ENCODE assay signal across 20 cellular contexts in genomic region chr5:96172436-96172835, GRCh38.
DNase-seq lines count a peak whose midpoint lies in the region; ATAC-seq and TF ChIP-seq lines count a peak whose summit lies in the region.
"Had no signal": no experiment of that assay in that cellular context is flagged by ENCODE, and none has a peak within 500 bp of the region (broad histone marks: within the 10 kb centered on the region; RNA-seq: fewer than 3 reads in every experiment).

No MANE protein-coding gene starts in this region.

- H3K36me3 ChIP-seq in HUES6 (ENCODE audit: control insufficient read depth, insufficient read depth, low read length) (no peaks in the 10 kb centered on the region), mesendoderm (ENCODE audit: control insufficient read depth, insufficient read depth, low read length) (no peaks in the 10 kb centered on the region), thyroid gland (no peaks in the 10 kb centered on the region)

- H3K9me3 Mint-ChIP-seq in chondrocyte (ENCODE audit: low read depth) = no peaks in the 10 kb centered on the region
- H3K9me3 Mint-ChIP-seq: activated T-helper 17 cell treated with anti-CD3 and anti-CD28 coated beads, Interleukin-2, amount 50 U/mL, for 72 hours had no signal

- H3K9ac ChIP-seq in HUES6 (ENCODE audit: low read length) (no peak overlapping the region), mesendoderm (ENCODE audit: low read length) (no peak overlapping the region)
- H3K9ac ChIP-seq: parathyroid adenoma had no signal

- no peak for TF ChIP-seq CTCF in AG09309 (IDR thresholded peaks at IDR 0.05; ENCODE audit: control insufficient read depth, insufficient read depth, low read depth, low read length, missing control alignments)
- TF ChIP-seq CTCF in chondrocyte (IDR thresholded peaks at IDR 0.05) = no peak
- TF ChIP-seq CTCF in thyroid gland (IDR thresholded peaks at IDR 0.05) = no peak

- intact Hi-C loops in thyroid gland (cut with DNase I) = no loop called here

- no peak for ATAC-seq in activated CD4-positive, CD25-positive, alpha-beta regulatory T cell treated with anti-CD3 and anti-CD28 coated beads, Interleukin-2, amount 50 U/mL, for 24 hours
- no peak for ATAC-seq in GM18867 (IDR thresholded peaks at IDR 0.05; ENCODE audit: unreplicated experiment)
- ATAC-seq: activated T-helper 17 cell treated with anti-CD3 and anti-CD28 coated beads, Interleukin-2, amount 50 U/mL, for 72 hours; left ventricle myocardium superior had no signal

- no peak overlapping the region for H3K4me2 ChIP-seq in mesendoderm (ENCODE audit: low read length)

- H3K4me1 ChIP-seq in HUES6 (ENCODE audit: control insufficient read depth, insufficient read depth, low read length) = peaks cover 10% of the 10 kb centered on the region; the same call in 1 of the 2 replicates
- H3K4me1 ChIP-seq in mesendoderm (ENCODE audit: control insufficient read depth, low read depth, low read length) = peaks cover 10% of the 10 kb centered on the region
- no peaks in the 10 kb centered on the region for H3K4me1 ChIP-seq in thyroid gland
- H3K4me1 ChIP-seq: parathyroid adenoma had no signal

- H2AK5ac ChIP-seq in mesendoderm (ENCODE audit: low read length) = peak overlapping the region; percentile 88

- no peak overlapping the region for H4K8ac ChIP-seq in mesendoderm (ENCODE audit: low read depth, low read length)

- no peak overlapping the region for H2BK15ac ChIP-seq in mesendoderm (replicated peaks; ENCODE audit: low read depth)

- no CpG with 5 or more reads among the region's 2 CpGs for WGBS in mesendoderm (ENCODE audit: extremely low coverage, insufficient coverage, low lambda C conversion rate)
- 85 to 86% methylated on average over 2 of the region's 2 CpGs for WGBS in thyroid gland, 2 donors

- H2BK120ac ChIP-seq in mesendoderm (ENCODE audit: low read depth, low read length) = peak overlapping the region; percentile 94

- peak overlapping the region; percentile 65 for H3K27ac Mint-ChIP-seq in chondrocyte (ENCODE audit: unreplicated experiment)
- H3K27ac Mint-ChIP-seq: activated T-helper 17 cell treated with anti-CD3 and anti-CD28 coated beads, Interleukin-2, amount 50 U/mL, for 72 hours had no signal

- H3K27ac ChIP-seq in HUES6 (ENCODE audit: low read depth, low read length) (peak overlapping the region; percentile 37; the same call in 1 of the 2 replicates), mesendoderm (ENCODE audit: low read depth, low read length) (peak overlapping the region; percentile 70), thyroid gland (no peak overlapping the region)
- H3K27ac ChIP-seq: coronary artery, parathyroid adenoma had no signal

- no peaks in the 10 kb centered on the region for H3K79me2 ChIP-seq in mesendoderm (ENCODE audit: control insufficient read depth, insufficient read depth, low read length)
- H3K79me2 ChIP-seq: parathyroid adenoma had no signal

- no peaks in the 10 kb centered on the region for H3K27me3 ChIP-seq in HUES6 (ENCODE audit: control insufficient read depth, insufficient read depth, low read length)
- H3K27me3 ChIP-seq in mesendoderm (ENCODE audit: insufficient read depth, low read length, poor library complexity) = no peaks in the 10 kb centered on the region
- H3K27me3 ChIP-seq in thyroid gland = no peaks in the 10 kb centered on the region

- H3K9me3 ChIP-seq in HUES6 (ENCODE audit: control insufficient read depth, insufficient read depth, low read depth, low read length) = no peaks in the 10 kb centered on the region
- H3K9me3 ChIP-seq in thyroid gland = no peaks in the 10 kb centered on the region

- H4K5ac ChIP-seq in mesendoderm (ENCODE audit: low read length) = no peak overlapping the region

- peak overlapping the region; percentile 83 for H3K56ac ChIP-seq in mesendoderm (ENCODE audit: low read length)

- H3K4me1 Mint-ChIP-seq in chondrocyte (ENCODE audit: low read depth) = peaks cover 33% of the 10 kb centered on the region
- H3K4me1 Mint-ChIP-seq: activated T-helper 17 cell treated with anti-CD3 and anti-CD28 coated beads, Interleukin-2, amount 50 U/mL, for 72 hours had no signal

- no peaks in the 10 kb centered on the region for H3K27me3 Mint-ChIP-seq in chondrocyte (ENCODE audit: low read depth)
- H3K27me3 Mint-ChIP-seq: activated T-helper 17 cell treated with anti-CD3 and anti-CD28 coated beads, Interleukin-2, amount 50 U/mL, for 72 hours had no signal

- peak overlapping the region; percentile 97 for H2BK5ac ChIP-seq in mesendoderm (ENCODE audit: low read length)

- peak overlapping the region; percentile 96 for H3K4ac ChIP-seq in mesendoderm (ENCODE audit: low read depth, low read length)

- H3K18ac ChIP-seq in mesendoderm (ENCODE audit: low read length) = peak overlapping the region; percentile 90

- peak; percentile 52 for DNase-seq in AG09309 (ENCODE audit: low read depth)
- DNase-seq in chondrocyte (ENCODE audit: low spot score) = no peak
- DNase-seq in mesendoderm = no peak
- DNase-seq in thyroid gland = no peak
- DNase-seq in SW 1271 (lab: John Stamatoyannopoulos, UW) = no peak
- DNase-seq: ACHN; DND-41; glutamatergic neuron; Kasumi-1; left ventricle myocardium superior; NCI-H1417; NCI-H2171 treated with DMSO at 0.1 percent for 48 hours; stimulated activated CD4-positive, alpha-beta T cell treated with anti-CD3 and anti-CD28 coated beads, Interleukin-2, amount 100 ng/mL, for 48 hours; T1000 had no signal

- no peak overlapping the region for H3K23ac ChIP-seq in mesendoderm (ENCODE audit: low read length)

- no peak overlapping the region for H3K4me3 ChIP-seq in AG09309 (ENCODE audit: control insufficient read depth, low read depth, low read length)
- no peak overlapping the region for H3K4me3 ChIP-seq in HUES6 (ENCODE audit: low read depth, low read length)
- H3K4me3 ChIP-seq in mesendoderm (ENCODE audit: low read length) = no peak overlapping the region
- no peak overlapping the region for H3K4me3 ChIP-seq in thyroid gland (replicated peaks in 1 of 3)
- H3K4me3 ChIP-seq: coronary artery had no signal

- H3K4me3 Mint-ChIP-seq in chondrocyte (ENCODE audit: unreplicated experiment) = no peak overlapping the region
- H3K4me3 Mint-ChIP-seq: activated T-helper 17 cell treated with anti-CD3 and anti-CD28 coated beads, Interleukin-2, amount 50 U/mL, for 72 hours had no signal

- H3K36me3 Mint-ChIP-seq in chondrocyte (ENCODE audit: low read depth) = no peaks in the 10 kb centered on the region

- no peak for TF ChIP-seq POLR2A in thyroid gland (IDR thresholded peaks at IDR 0.05)

- no peaks in the 10 kb centered on the region for H3K79me1 ChIP-seq in mesendoderm (ENCODE audit: low read length)

Comparison
In these comparisons a context has a peak if more than half of its experiments do, and no peak if none do; other contexts are left out.
1. H3K27ac ChIP-seq: peak in HUES6 (single experiment) and mesendoderm (single experiment); none in thyroid gland (0 of 3).